Comparison of ENCODE assay signal across 1 cellular context in the genomic region with DNA sequence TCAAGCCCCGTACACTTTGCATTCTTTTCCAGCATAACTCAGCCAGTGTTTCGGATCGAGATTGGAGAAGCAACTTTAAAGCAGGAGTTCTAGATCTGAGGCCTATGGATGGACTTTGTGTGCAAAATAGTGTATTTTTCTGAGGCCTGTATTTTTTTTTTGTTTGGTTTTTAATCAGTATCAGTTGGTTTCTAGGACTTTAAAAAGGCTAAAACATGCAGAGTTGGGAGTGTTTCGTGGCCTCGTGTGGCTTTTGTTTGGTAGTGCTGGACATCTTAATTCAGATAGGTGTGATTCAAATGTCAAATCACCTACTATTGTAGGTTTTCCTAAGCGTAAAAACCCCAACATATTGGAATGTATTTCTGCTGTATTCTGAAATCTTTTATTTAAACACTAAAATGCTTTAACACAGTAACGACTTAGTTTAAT.
TF ChIP-seq lines count a peak whose summit lies in the region.

No MANE protein-coding gene starts in this region.

TF ChIP-seq in IMR-90, 13 proteins besides CTCF, POLR2A, EP300 and RAD21 (continued from another document):
- no peak for TF ChIP-seq RFX5 (IDR thresholded peaks at IDR 0.05; ENCODE audit: low read depth, low read length)
- TF ChIP-seq SMC3 (IDR thresholded peaks at IDR 0.05; ENCODE audit: low read depth, low read length), result no peak
- no peak for TF ChIP-seq CEBPB (IDR thresholded peaks at IDR 0.05; ENCODE audit: low read depth, low read length)
